In the genomic region with DNA sequence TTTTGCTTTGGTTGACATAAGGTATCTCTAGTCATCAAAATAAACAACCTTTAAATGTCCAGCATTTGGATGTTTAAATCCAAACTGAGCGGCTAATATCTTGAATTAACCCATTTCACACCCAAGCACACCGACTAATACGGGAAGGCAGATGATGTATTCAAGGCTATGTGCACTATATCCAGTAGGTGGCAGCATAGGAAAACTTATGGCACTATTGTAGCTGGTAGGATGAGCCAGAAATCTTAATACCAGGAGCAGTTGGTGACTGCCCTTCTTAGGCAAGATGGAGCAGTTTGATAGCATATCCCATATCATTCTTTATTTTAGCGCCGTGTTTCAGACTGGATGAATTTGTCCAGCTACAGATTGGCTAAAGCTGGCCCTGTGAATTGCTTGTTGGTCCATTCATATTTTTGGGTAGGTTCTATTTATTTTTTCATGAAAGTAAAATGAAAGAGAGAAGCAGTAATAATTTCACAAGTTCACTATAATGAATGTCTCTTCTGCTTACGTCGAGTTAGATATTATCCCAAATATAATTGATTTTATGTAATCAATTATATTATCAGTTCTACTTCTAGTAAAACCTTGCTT, we compare ENCODE assay signal across 8 cellular contexts. TPM values are rescaled to one million over a fixed set of nuclear protein-coding genes. Genes with fewer than 3 reads are reported as not detected.
DNase-seq lines count a peak whose midpoint lies in the region; ATAC-seq and TF ChIP-seq lines count a peak whose summit lies in the region.

No MANE protein-coding gene starts in this region.

- H3K9me3 Mint-ChIP-seq in naive thymus-derived CD8-positive, alpha-beta T cell = no peaks in the 10 kb centered on the region

- H3K4me3 Mint-ChIP-seq in naive thymus-derived CD8-positive, alpha-beta T cell = no peak overlapping the region

- peak; percentile 85 for ATAC-seq in HG03108 (IDR thresholded peaks at IDR 0.05; ENCODE audit: unreplicated experiment)
- peak; percentile 53 to 68 for ATAC-seq in naive thymus-derived CD8-positive, alpha-beta T cell

- H3K36me3 ChIP-seq in esophagus squamous epithelium = no peaks in the 10 kb centered on the region

- no peak for TF ChIP-seq POLR2A in esophagus squamous epithelium (IDR thresholded peaks at IDR 0.05)

- H3K4me1 Mint-ChIP-seq in naive thymus-derived CD8-positive, alpha-beta T cell = no peaks in the 10 kb centered on the region

- H3K4me3 ChIP-seq in esophagus squamous epithelium = no peak overlapping the region

- TF ChIP-seq CTCF in esophagus squamous epithelium (IDR thresholded peaks at IDR 0.05) = peak; percentile 73 to 92 (median 86)

- H3K4me1 ChIP-seq in esophagus squamous epithelium = peaks cover 0 to 6% (median 0%) of the 10 kb centered on the region in 3 donors

- intact Hi-C loops in esophagus squamous epithelium (cut with DNase I) = loop anchor here (10.0 kb wide), 1 partner anchor 604 kb away; no protein-coding TSS in a partner anchor

- POLR2A ChIA-PET in naive thymus-derived CD8-positive, alpha-beta T cell (lab: Charles Lee) = no interaction called here

- no peaks in the 10 kb centered on the region for H3K36me3 Mint-ChIP-seq in naive thymus-derived CD8-positive, alpha-beta T cell

- DNase-seq in DMS53 (lab: John Stamatoyannopoulos, UW) (peak; percentile 93), GM19240 (ENCODE audit: insufficient read length, low spot score) (peak; percentile 54), NCI-H2029 (lab: John Stamatoyannopoulos, UW) (peak; percentile 73), SW 1271 (lab: John Stamatoyannopoulos, UW) (peak; percentile 20 to 85), esophagus squamous epithelium (lab: John Stamatoyannopoulos, UW) (no peak)
- peak in 5 of 10 donors; percentile 9 to 56 (median 40) for DNase-seq in naive thymus-derived CD8-positive, alpha-beta T cell
- DNase-seq in activated effector memory CD4-positive, alpha-beta T cell treated with Interleukin-2 at 50 U/mL for 16 hours = no peak

- H3K27ac ChIP-seq in esophagus squamous epithelium = no peak overlapping the region

- no peak overlapping the region for H3K27ac Mint-ChIP-seq in naive thymus-derived CD8-positive, alpha-beta T cell

- WGBS in esophagus squamous epithelium, 2 donors = 14% methylated on average over 7 of the region's 7 CpGs

- peaks cover 10 to 30% (median 14%) of the 10 kb centered on the region in 5 donors for H3K27me3 Mint-ChIP-seq in naive thymus-derived CD8-positive, alpha-beta T cell

- H3K27me3 ChIP-seq in esophagus squamous epithelium = peaks cover 0 to 10% (median 0%) of the 10 kb centered on the region in 4 donors

- H3K9me3 ChIP-seq in esophagus squamous epithelium = no peaks in the 10 kb centered on the region

RNA-seq across cellular contexts. Expression of gene UCHL1, which starts 24.4 kb away (rescaled TPM):
- total RNA-seq in esophagus squamous epithelium = 1 to 10 TPM; 3.9 to 9.6 (median 9.0) TPM
- under 1 TPM in 1 of 2 experiments, not detected in 1; 0.49 TPM for total RNA-seq in naive thymus-derived CD8-positive, alpha-beta T cell
- polyA plus RNA-seq in naive thymus-derived CD8-positive, alpha-beta T cell = not detected

Comparison
In these comparisons a context has a peak if more than half of its experiments do, and no peak if none do; other contexts are left out.
1. DNase-seq: peak in DMS53 (single experiment), GM19240 (single experiment), NCI-H2029 (single experiment) and SW 1271 (2 of 2); none in esophagus squamous epithelium (single experiment) and activated effector memory CD4-positive, alpha-beta T cell treated with Interleukin-2 at 50 U/mL for 16 hours (single experiment).